In genomic region chr2:60555794-60556161, GRCh38 we compare ENCODE assay signal across 8 cellular contexts. TPM values are rescaled to one million over a fixed set of nuclear protein-coding genes. Genes with fewer than 3 reads are reported as not detected.
A peak's percentile ranks its signal among the peaks of the same experiment; 100 is the strongest.
DNase-seq lines count a peak whose midpoint lies in the region; ATAC-seq and TF ChIP-seq lines count a peak whose summit lies in the region.

No MANE protein-coding gene starts in this region.

- H3K4me1 ChIP-seq in lower lobe of right lung: peaks cover 62% of the 10 kb centered on the region

- H3K27ac ChIP-seq in lower lobe of right lung: no peak overlapping the region

- H3K9me3 ChIP-seq in lower lobe of right lung: no peaks in the 10 kb centered on the region

- peaks cover 73% of the 10 kb centered on the region for H3K27me3 ChIP-seq in lower lobe of right lung (ENCODE audit: low read depth)

- H3K4me3 ChIP-seq in WI38 (ENCODE audit: low read depth, low read length): peak overlapping the region; percentile 67
- H3K4me3 ChIP-seq in lower lobe of right lung: peak overlapping the region; percentile 64

- H3K36me3 ChIP-seq in lower lobe of right lung: no peaks in the 10 kb centered on the region

- peak; percentile 14 for ATAC-seq in GM18499 (IDR thresholded peaks at IDR 0.05; ENCODE audit: insufficient read depth, unreplicated experiment)
- peak; percentile 2 for ATAC-seq in HG02642 (IDR thresholded peaks at IDR 0.05; ENCODE audit: poor library complexity, unreplicated experiment)
- ATAC-seq in lower lobe of right lung: no peak
- no peak for ATAC-seq in GM21381 (IDR thresholded peaks at IDR 0.05; ENCODE audit: unreplicated experiment)
- no peak for ATAC-seq in HG03097 (IDR thresholded peaks at IDR 0.05; ENCODE audit: low FRiP score, unreplicated experiment)

- TF ChIP-seq CTCF in WI38 (IDR thresholded peaks at IDR 0.05; ENCODE audit: low read depth, low read length): no peak
- no peak for TF ChIP-seq CTCF in lower lobe of right lung (IDR thresholded peaks at IDR 0.05)

- DNase-seq in lower lobe of right lung (no peak), NCI-H2196 (lab: John Stamatoyannopoulos, UW; ENCODE audit: unreplicated experiment) (no peak)
- no peak for DNase-seq in stimulated activated CD4-positive, alpha-beta T cell treated with anti-CD3 and anti-CD28 coated beads, Interleukin-4, amount 100 ng/mL, for 1 hour

- intact Hi-C loops in lower lobe of right lung (cut with DNase I): no loop called here

RNA-seq across cellular contexts. Expression of gene BCL11A, which starts 2.3 kb away (rescaled TPM):
- total RNA-seq in lower lobe of right lung: 9.7 TPM

Comparison
In these comparisons a context has a peak if more than half of its experiments do, and no peak if none do; other contexts are left out.
1. ATAC-seq: peak in GM18499 (single experiment) and HG02642 (single experiment); none in lower lobe of right lung (0 of 2), GM21381 (single experiment) and HG03097 (single experiment).